Comparison of ENCODE assay signal across 15 cellular contexts in genomic region chr2:8669157-8669852, GRCh38. TPM values are rescaled to one million over a fixed set of nuclear protein-coding genes. Genes with fewer than 3 reads are reported as not detected.
DNase-seq lines count a peak whose midpoint lies in the region; ATAC-seq lines count a peak whose summit lies in the region.
"Had no signal": no experiment of that assay in that cellular context is flagged by ENCODE, and none has a peak within 500 bp of the region (broad histone marks: within the 10 kb centered on the region; RNA-seq: fewer than 3 reads in every experiment).

No MANE protein-coding gene starts in this region.

- H3K4me3 ChIP-seq in MG63 = no peak overlapping the region
- H3K4me3 ChIP-seq: SJSA1 had no signal

- 0 out of 2 replicates have a peak, but pooled peaks cover 7% of the 10 kb centered on the region for H3K9me3 ChIP-seq in MG63

- H3K27me3 ChIP-seq in MG63 = no peaks in the 10 kb centered on the region
- H3K27me3 ChIP-seq: SJSA1 had no signal

- ATAC-seq in HG03354 (IDR thresholded peaks at IDR 0.05; ENCODE audit: poor library complexity, severe bottlenecking, unreplicated experiment) (no peak), HG02885 (IDR thresholded peaks at IDR 0.05; ENCODE audit: poor library complexity, unreplicated experiment) (no peak)
- ATAC-seq: CD8-positive, alpha-beta T cell; stimulated activated naive CD8-positive, alpha-beta T cell treated with anti-CD3 and anti-CD28 coated beads, Interleukin-15, Interleukin-2, amounts not matched to agents 100 U/mL and 50 U/mL, for 24 hours had no signal

- no peaks in the 10 kb centered on the region for H3K36me3 ChIP-seq in MG63
- H3K36me3 ChIP-seq: SJSA1 had no signal

- DNase-seq in MG63 (peak; percentile 93), epidermal melanocyte (ENCODE audit: insufficient read length, low spot score) (peak; percentile 70), kidney tubule cell (ENCODE audit: low spot score) (peak; percentile 22), superior temporal gyrus (ENCODE audit: extremely low spot score) (peak; percentile 85), H4 (ENCODE audit: low spot score) (no peak)
- DNase-seq: activated naive CD4-positive, alpha-beta T cell treated with anti-CD3 and anti-CD28 coated beads, Interleukin-2, amount 50 U/mL, for 16 hours; GOT3; KBM-7; NCI-H1436 treated with DMSO at 0.1 percent for 48 hours; NCI-H82; stimulated activated naive CD8-positive, alpha-beta T cell treated with anti-CD3 and anti-CD28 coated beads, Interleukin-15, Interleukin-2, amounts not matched to agents 100 U/mL and 50 U/mL, for 24 hours had no signal

RNA-seq across cellular contexts. Expression of gene ID2, which starts 12.6 kb away (rescaled TPM):
- 64.1 and 77.3 TPM in 2 replicates for total RNA-seq in MG63 (2014; rRNA removed; shearing (Covaris generic); ENCODE audit: low replicate concordance)
- 57.8 and 80.4 TPM in 2 replicates for total RNA-seq in H4 (2014; rRNA removed; shearing (Covaris generic))
